In genomic region chr17:47889734-47890529, GRCh38 we compare ENCODE assay signal across 9 cellular contexts. TPM values are rescaled to one million over a fixed set of nuclear protein-coding genes. Genes with fewer than 3 reads are reported as not detected.
DNase-seq lines count a peak whose midpoint lies in the region; ATAC-seq and TF ChIP-seq lines count a peak whose summit lies in the region.
"Had no signal": no experiment of that assay in that cellular context is flagged by ENCODE, and none has a peak within 500 bp of the region (broad histone marks: within the 10 kb centered on the region; RNA-seq: fewer than 3 reads in every experiment).

No MANE protein-coding gene starts in this region.

- H3K27me3 ChIP-seq in adrenal gland (no peaks in the 10 kb centered on the region), left ventricle myocardium inferior (ENCODE audit: low read depth) (no peaks in the 10 kb centered on the region)

- DNase-seq in A172 (ENCODE audit: low spot score) (peak; percentile 79), GM19240 (ENCODE audit: insufficient read length, low spot score) (peak; percentile 73), NCI-H1694 treated with DMSO at 0.1 percent for 48 hours (lab: John Stamatoyannopoulos, UW) (peak; percentile 75), T-helper 17 cell (peak; percentile 79 to 92 (median 87)), adrenal gland (peak; percentile 85 to 95 (median 91)), left ventricle myocardium inferior (peak; percentile 89), retinal pigment epithelial cell (ENCODE audit: low read depth) (peak; percentile 26)

- H3K9me3 ChIP-seq in T-helper 17 cell (ENCODE audit: control insufficient read depth, low read length, poor library complexity, severe bottlenecking) = no peaks in the 10 kb centered on the region
- no peaks in the 10 kb centered on the region for H3K9me3 ChIP-seq in adrenal gland (replicated peaks in 1 of 3)
- H3K9me3 ChIP-seq in left ventricle myocardium inferior (replicated peaks) = no peaks in the 10 kb centered on the region

- intact Hi-C loops in adrenal gland (cut with DNase I) (loop anchor here (2.0 to 5.0 kb wide), 3 partner anchors 45 to 82 kb away; partner anchors contain the start of genes CDK5RAP3 (in 1 of the 2) and SCRN2 (in 1 of the 2)), left ventricle myocardium inferior (cut with micrococcal nuclease) (loop anchor here (2.0 to 10.0 kb wide), 2 partner anchors 49 to 65 kb away; partner anchors contain the start of genes PRR15L and SCRN2)

- H3K4me3 ChIP-seq in adrenal gland (no peak overlapping the region), left ventricle myocardium inferior (no peak overlapping the region), retinal pigment epithelial cell (ENCODE audit: low read length) (no peak overlapping the region)

- no peak overlapping the region for H3K4me3 Mint-ChIP-seq in T-helper 17 cell
- H3K4me3 Mint-ChIP-seq: stimulated activated naive CD8-positive, alpha-beta T cell treated with anti-CD3 and anti-CD28 coated beads, Interleukin-15, Interleukin-2, amounts not matched to agents 100 ng/mL and 50 ng/mL, for 24 hours had no signal

- H3K27ac ChIP-seq in adrenal gland (no peak overlapping the region), left ventricle myocardium inferior (replicated peaks) (no peak overlapping the region)

- H3K4me1 Mint-ChIP-seq in T-helper 17 cell = peaks cover 23% of the 10 kb centered on the region

- peak; percentile 99 for ATAC-seq in T-helper 17 cell
- ATAC-seq in HG02588 (IDR thresholded peaks at IDR 0.05; ENCODE audit: unreplicated experiment) = no peak

- H3K36me3 ChIP-seq in adrenal gland (replicated peaks in 1 of 2) (no peaks in the 10 kb centered on the region), left ventricle myocardium inferior (no peaks in the 10 kb centered on the region)

- TF ChIP-seq CTCF in adrenal gland (IDR thresholded peaks at IDR 0.05) (peak; percentile 95 to 98 (median 97)), left ventricle myocardium inferior (IDR thresholded peaks at IDR 0.05; ENCODE audit: borderline replicate concordance) (peak; percentile 97), retinal pigment epithelial cell (conservative IDR thresholded peaks at IDR 0.05; ENCODE audit: low read depth, low read length) (peak; percentile 92)

- 38 to 46% (median 42%) methylated on average over 9 to 11 of the region's 11 CpGs for WGBS in adrenal gland, 4 donors

- TF ChIP-seq POLR2A in adrenal gland (IDR thresholded peaks at IDR 0.05) = no peak

- no peaks in the 10 kb centered on the region for H3K36me3 Mint-ChIP-seq in T-helper 17 cell (ENCODE audit: low read depth)

- H3K27me3 Mint-ChIP-seq in T-helper 17 cell = no peaks in the 10 kb centered on the region
- H3K27me3 Mint-ChIP-seq: stimulated activated naive CD8-positive, alpha-beta T cell treated with anti-CD3 and anti-CD28 coated beads, Interleukin-15, Interleukin-2, amounts not matched to agents 100 ng/mL and 50 ng/mL, for 24 hours had no signal

- H3K27ac Mint-ChIP-seq in T-helper 17 cell = peak overlapping the region; percentile 73
- H3K27ac Mint-ChIP-seq: stimulated activated naive CD8-positive, alpha-beta T cell treated with anti-CD3 and anti-CD28 coated beads, Interleukin-15, Interleukin-2, amounts not matched to agents 100 ng/mL and 50 ng/mL, for 24 hours had no signal

- H3K4me1 ChIP-seq in adrenal gland (replicated peaks in 1 of 2) (peaks cover 5 to 13% of the 10 kb centered on the region in 2 donors), left ventricle myocardium inferior (peaks cover 15% of the 10 kb centered on the region)

RNA-seq across cellular contexts. Expression of gene SP2, which starts 6.1 kb away (rescaled TPM):
- total RNA-seq in A172 (2014; rRNA removed; shearing (Covaris generic)) = 1.2 and 2.5 TPM in 2 replicates
- 10 to 100 TPM; 28.2 to 33.2 TPM for total RNA-seq in T-helper 17 cell
- total RNA-seq in adrenal gland = 10 to 100 TPM in 5 of 8 donors, 1 to 10 TPM in 3; 2.9 to 20.8 (median 12.1) TPM
- 10 to 100 TPM in 1 of 3 donors, 1 to 10 TPM in 2; 4.5 to 21.1 (median 8.0) TPM for polyA plus RNA-seq in adrenal gland
- 13.9 TPM for total RNA-seq in left ventricle myocardium inferior

RNA-seq across cellular contexts. Expression of gene SP6, which starts 39.0 kb away (rescaled TPM):
- total RNA-seq in A172 (2014; rRNA removed; shearing (Covaris generic)) = 0.19 and 0.46 TPM in 2 replicates
- total RNA-seq in T-helper 17 cell (under 1 TPM; 0.20 to 0.21 TPM), adrenal gland (1 to 10 TPM in 6 of 8 donors, under 1 TPM in 2; 0.06 to 3.5 (median 1.2) TPM), left ventricle myocardium inferior (0.16 TPM)
- 1 to 10 TPM in 1 of 3 donors, under 1 TPM in 2; 0.91 to 1.1 (median 0.97) TPM for polyA plus RNA-seq in adrenal gland

RNA-seq across cellular contexts. Expression of gene SCRN2, which starts 48.9 kb away (rescaled TPM):
- total RNA-seq in A172 (2014; rRNA removed; shearing (Covaris generic)) = 56.8 and 65.4 TPM in 2 replicates
- 10 to 100 TPM; 21.4 to 27.1 TPM for total RNA-seq in T-helper 17 cell
- 10 to 100 TPM; 18.3 to 53.7 (median 40.5) TPM for total RNA-seq in adrenal gland
- 100 to 1,000 TPM in 2 of 3 donors, 1 to 10 TPM in 1; 6.3 to 136 (median 121) TPM for polyA plus RNA-seq in adrenal gland
- 27.1 TPM for total RNA-seq in left ventricle myocardium inferior

RNA-seq across cellular contexts. Expression of gene PNPO, which starts 51.4 kb away (rescaled TPM):
- 59.4 and 61.9 TPM in 2 replicates for total RNA-seq in A172 (2014; rRNA removed; shearing (Covaris generic))
- 10 to 100 TPM in 1 of 2 donors, 1 to 10 TPM in 1; 7.1 to 10.5 TPM for total RNA-seq in T-helper 17 cell
- 10 to 100 TPM; 45.0 to 91.5 (median 61.8) TPM for total RNA-seq in adrenal gland
- polyA plus RNA-seq in adrenal gland = 10 to 100 TPM; 19.7 to 36.1 (median 23.8) TPM
- 25.3 TPM for total RNA-seq in left ventricle myocardium inferior

RNA-seq across cellular contexts. Expression of gene LRRC46, which starts 58.5 kb away (rescaled TPM):
- 0.62 and 1.6 TPM in 2 replicates for total RNA-seq in A172 (2014; rRNA removed; shearing (Covaris generic))
- total RNA-seq in T-helper 17 cell = under 1 TPM; 0.90 to 0.99 TPM
- under 1 TPM in 5 of 8 donors, not detected in 3; 0.20 to 0.81 (median 0.28) TPM for total RNA-seq in adrenal gland
- 1 to 10 TPM; 1.6 to 2.3 (median 1.9) TPM for polyA plus RNA-seq in adrenal gland
- total RNA-seq in left ventricle myocardium inferior = 0.63 TPM

Comparison
In these comparisons a context has a peak if more than half of its experiments do, and no peak if none do; other contexts are left out.
1. DNase-seq: peak in every context shown above with its lines; median percentile 91 in adrenal gland; 89 in left ventricle myocardium inferior; 87 in T-helper 17 cell; 79 in A172; 75 in NCI-H1694 treated with DMSO at 0.1 percent for 48 hours; 73 in GM19240; 26 in retinal pigment epithelial cell.